24 cellular contexts compared by ENCODE assay signal in the genomic region with DNA sequence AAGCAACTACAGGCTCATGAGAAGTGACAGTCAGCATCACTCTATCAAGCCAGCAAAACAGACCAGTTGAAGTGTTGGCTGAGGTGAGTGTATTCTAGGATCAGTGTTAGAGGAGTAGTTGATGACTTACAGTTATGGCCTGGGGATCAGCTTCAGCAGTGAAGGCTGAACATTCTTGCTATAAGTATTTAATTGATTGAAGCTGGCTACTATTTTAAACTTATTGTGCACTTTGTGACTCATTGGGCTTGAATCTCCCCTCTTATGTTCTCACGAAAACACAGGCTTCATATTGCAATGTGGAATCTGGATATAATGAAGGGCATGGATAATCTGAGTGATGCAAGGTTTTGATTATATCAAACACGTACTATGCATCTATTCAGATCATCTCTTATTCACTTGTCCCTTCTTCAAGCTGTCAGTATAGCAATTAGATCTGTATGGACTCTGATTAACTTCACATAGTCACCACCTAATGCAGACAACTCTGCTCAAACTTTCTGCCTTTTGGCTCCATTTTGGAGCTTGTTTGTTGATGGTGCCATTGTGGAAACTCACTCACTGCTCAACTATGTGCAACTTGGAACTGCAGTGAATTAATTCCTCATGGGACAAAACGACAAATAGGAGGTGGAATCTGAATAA.
DNase-seq lines count a peak whose midpoint lies in the region; ATAC-seq and TF ChIP-seq lines count a peak whose summit lies in the region.
"Had no signal": no experiment of that assay in that cellular context is flagged by ENCODE, and none has a peak within 500 bp of the region (broad histone marks: within the 10 kb centered on the region; RNA-seq: fewer than 3 reads in every experiment).

No MANE protein-coding gene starts in this region.

- H3K27me3 ChIP-seq in GM23248 (replicated peaks; ENCODE audit: insufficient read depth) (no peaks in the 10 kb centered on the region), psoas muscle (ENCODE audit: insufficient read depth in 3 of 3, low read length in 2 of 3) (no peaks in the 10 kb centered on the region)
- H3K27me3 ChIP-seq: ascending aorta, esophagus muscularis mucosa, left lung, pancreas, sigmoid colon, SJCRH30 had no signal

- 0 to 1% methylated on average over 3 of the region's 3 CpGs for whole genome bisulfite sequencing in GM23248 (ENCODE audit: low coverage in 1 of 2, low lambda C conversion rate in 2 of 2, missing lambda C conversion rate in 2 of 2), 2 experiments
- WGBS in psoas muscle, 3 donors, result 66 to 79% (median 73%) methylated on average over 3 of the region's 3 CpGs

- H3K79me2 ChIP-seq in GM23248 (ENCODE audit: insufficient read depth), result no peaks in the 10 kb centered on the region

- H3K4me1 ChIP-seq in GM23248 (ENCODE audit: insufficient read depth) (peaks cover 23% of the 10 kb centered on the region), psoas muscle (no peaks in the 10 kb centered on the region)
- H3K4me1 ChIP-seq: ascending aorta, esophagus muscularis mucosa, left lung, pancreas, sigmoid colon, SJCRH30 had no signal

- H3F3A ChIP-seq in GM23248 (ENCODE audit: insufficient read depth), result peaks cover 23% of the 10 kb centered on the region

- TF ChIP-seq CTCF in AG09309 (IDR thresholded peaks at IDR 0.05; ENCODE audit: control insufficient read depth, insufficient read depth, low read depth, low read length, missing control alignments) (no peak), psoas muscle (IDR thresholded peaks at IDR 0.05) (no peak)

- intact Hi-C loops in psoas muscle (cut with DNase I), result no loop called here

- H3K9me3 ChIP-seq in GM23248 (ENCODE audit: low read depth) (no peaks in the 10 kb centered on the region), psoas muscle (no peaks in the 10 kb centered on the region)
- H3K9me3 ChIP-seq: ascending aorta, esophagus muscularis mucosa, pancreas, SJCRH30 had no signal

- H3K36me3 ChIP-seq in GM23248 (ENCODE audit: low read depth) (no peaks in the 10 kb centered on the region), psoas muscle (ENCODE audit: insufficient read depth in 1 of 2, low read depth in 1 of 2) (no peaks in the 10 kb centered on the region)
- H3K36me3 ChIP-seq: ascending aorta, esophagus muscularis mucosa, left lung, pancreas, sigmoid colon, SJCRH30 had no signal

- peak overlapping the region; percentile 66 for H3K4me2 ChIP-seq in GM23248 (ENCODE audit: unreplicated experiment)

- DNase-seq in AG09309 (ENCODE audit: low read depth) (peak; percentile 83), GM23248 (peak; percentile 90), astrocyte of the hippocampus (ENCODE audit: low read depth, low spot score) (peak; percentile 75), iris pigment epithelial cell (ENCODE audit: low read depth) (peak; percentile 75), NCI-H1436 treated with DMSO at 0.1 percent for 48 hours (lab: John Stamatoyannopoulos, UW) (no peak), psoas muscle (no peak)
- DNase-seq: activated CD4-positive, alpha-beta T cell treated with anti-CD3 and anti-CD28 coated beads for 4 hours; activated naive CD4-positive, alpha-beta T cell treated with anti-CD3 and anti-CD28 coated beads, Interleukin-2, amount 10 ng/mL, durations not matched to agents 7 days and 5 days; activated T-cell treated with anti-CD3 and anti-CD28 coated beads, Interleukin-2, amount 50 U/mL, for 4 hours; DMS79; effector memory CD8-positive, alpha-beta T cell; head of caudate nucleus; left lung; midbrain; NCI-H1417 treated with DMSO at 0.1 percent for 48 hours; NCI-H510A treated with DMSO at 0.1 percent for 48 hours; pancreas; sigmoid colon; SJCRH30; substantia nigra had no signal

- in situ Hi-C loops in GM23248 (cut with MboI), result no loop called here

- no peaks in the 10 kb centered on the region for H4K20me1 ChIP-seq in GM23248 (ENCODE audit: insufficient read depth)

- H3K9me2 ChIP-seq in GM23248 (ENCODE audit: insufficient read depth), result no peaks in the 10 kb centered on the region

- no peak overlapping the region for H3K9ac ChIP-seq in GM23248

- H2AFZ ChIP-seq in GM23248, result peak overlapping the region; percentile 40

- H3K4me3 ChIP-seq in AG09309 (ENCODE audit: control insufficient read depth, low read depth, low read length), result no peak overlapping the region
- H3K4me3 ChIP-seq in GM23248, result peak overlapping the region; percentile 23
- H3K4me3 ChIP-seq in psoas muscle, result no peak overlapping the region
- H3K4me3 ChIP-seq: ascending aorta, esophagus muscularis mucosa, left lung, pancreas, sigmoid colon, SJCRH30 had no signal

- ATAC-seq in HG03045 (IDR thresholded peaks at IDR 0.05; ENCODE audit: unreplicated experiment) (no peak), psoas muscle (no peak)
- ATAC-seq: activated T-cell treated with anti-CD3 and anti-CD28 coated beads, Interleukin-2, amount 50 U/mL, for 4 hours; effector memory CD8-positive, alpha-beta T cell; left lung; natural killer cell treated with Interleukin-12 subunit alpha and Interleukin-12 subunit beta and Interleukin-15 and Interleukin-18, amount 100 ng/mL, for 72 hours; pancreas had no signal

- H3K27ac ChIP-seq in GM23248 (peak overlapping the region; percentile 67), psoas muscle (no peak overlapping the region)
- H3K27ac ChIP-seq: ascending aorta, esophagus muscularis mucosa, left lung, pancreas, sigmoid colon, SJCRH30 had no signal

Comparison
In these comparisons a context has a peak if more than half of its experiments do, and no peak if none do; other contexts are left out.
1. DNase-seq: peak in AG09309 (single experiment), GM23248 (single experiment), astrocyte of the hippocampus (single experiment) and iris pigment epithelial cell (single experiment); none in NCI-H1436 treated with DMSO at 0.1 percent for 48 hours (single experiment) and psoas muscle (0 of 2).